9 cellular contexts compared by ENCODE assay signal in genomic region chr10:4656576-4657194, GRCh38.
A peak's percentile ranks its signal among the peaks of the same experiment; 100 is the strongest.
DNase-seq lines count a peak whose midpoint lies in the region; ATAC-seq and TF ChIP-seq lines count a peak whose summit lies in the region.
"Had no signal": no experiment of that assay in that cellular context is flagged by ENCODE, and none has a peak within 500 bp of the region (broad histone marks: within the 10 kb centered on the region; RNA-seq: fewer than 3 reads in every experiment).

No MANE protein-coding gene starts in this region.

- peaks cover 11% of the 10 kb centered on the region for H3K27me3 Mint-ChIP-seq in CD8-positive, alpha-beta T cell (ENCODE audit: low read depth)

- ATAC-seq in CD8-positive, alpha-beta T cell, result peak; percentile 49
- ATAC-seq in HCT116, result peak; percentile 80
- ATAC-seq in GM18907 (IDR thresholded peaks at IDR 0.05; ENCODE audit: unreplicated experiment), result no peak

- no peaks in the 10 kb centered on the region for H3K4me1 Mint-ChIP-seq in CD8-positive, alpha-beta T cell (ENCODE audit: low read depth)

- peak; percentile 95 for TF ChIP-seq RAD21 in HCT116 (IDR thresholded peaks at IDR 0.05; ENCODE audit: low read depth)

- H3K9me2 ChIP-seq in HCT116 (ENCODE audit: insufficient read depth), result no peaks in the 10 kb centered on the region

- H3K4me3 ChIP-seq in CD8-positive, alpha-beta T cell (ENCODE audit: low read depth, low read length), result no peak overlapping the region
- H3K4me3 ChIP-seq in HCT116 (replicated peaks in 1 of 2; ENCODE audit: low read depth in 1 of 2, low read length in 2 of 2), result no peak overlapping the region
- H3K4me3 ChIP-seq: skin epidermis had no signal

- H4K20me1 ChIP-seq in HCT116 (ENCODE audit: insufficient read depth), result no peaks in the 10 kb centered on the region

- intact Hi-C loops in CD8-positive, alpha-beta T cell (cut with DNase I, micrococcal nuclease), result loop anchor here (1.0 to 10.0 kb wide), 5 partner anchors 922 to 1464 kb away; no protein-coding TSS in a partner anchor
- intact Hi-C loops in HCT116 (cut with micrococcal nuclease) (loop anchor here (2.0 to 10.0 kb wide), 7 partner anchors 111 to 1462 kb away; no protein-coding TSS in a partner anchor), head of caudate nucleus (cut with DNase I) (loop anchor here (5.0 kb wide), 1 partner anchor 1419 kb away; no protein-coding TSS in a partner anchor)

- RAD21 ChIA-PET in HCT116 (lab: Charles Lee; ENCODE audit: low non-redundant PET in 1 of 2, low total read pairs in 2 of 2, uncharacterized antibody in 2 of 2, unreplicated experiment in 2 of 2), result interaction anchor here (0.5 to 0.8 kb wide), 2 partner anchors 48 to 482 kb away, joined by 3 read pairs; no protein-coding TSS in a partner anchor

- H3K9me3 ChIP-seq in CD8-positive, alpha-beta T cell (ENCODE audit: low read length), result no peaks in the 10 kb centered on the region
- H3K9me3 ChIP-seq in HCT116 (ENCODE audit: control insufficient read depth in 1 of 2, insufficient read depth in 1 of 2, low read depth in 1 of 2, low read length in 2 of 2), result no peaks in the 10 kb centered on the region

- no peak overlapping the region for H3K4me3 Mint-ChIP-seq in CD8-positive, alpha-beta T cell

- TF ChIP-seq CTCF in CD8-positive, alpha-beta T cell (IDR thresholded peaks at IDR 0.05), result peak; percentile 97
- peak; percentile 72 to 90 (median 80); a peak in 5 of 6 replicates for TF ChIP-seq CTCF in HCT116 (IDR thresholded peaks at IDR 0.05 in 2 of 3, conservative IDR thresholded peaks at IDR 0.05 in 1 of 3; ENCODE audit: borderline replicate concordance in 1 of 3, insufficient read depth in 1 of 3, low read depth in 2 of 3, low read length in 2 of 3)

- H3K9ac ChIP-seq in HCT116 (ENCODE audit: low read length), result no peak overlapping the region

- H3K27me3 ChIP-seq in CD8-positive, alpha-beta T cell (ENCODE audit: insufficient read depth, low read length), result no peaks in the 10 kb centered on the region
- H3K27me3 ChIP-seq in HCT116 (ENCODE audit: insufficient read depth, low read length), result no peaks in the 10 kb centered on the region

- H3K27ac ChIP-seq in CD8-positive, alpha-beta T cell (ENCODE audit: low read depth, low read length), result no peak overlapping the region
- no peak overlapping the region for H3K27ac ChIP-seq in HCT116 (ENCODE audit: low read depth, low read length)
- H3K27ac ChIP-seq: skin epidermis had no signal

- TF ChIP-seq POLR2A in HCT116 (IDR thresholded peaks at IDR 0.05; ENCODE audit: borderline replicate concordance, extremely low read depth, insufficient read depth, insufficient read length), result no peak

- H3K4me1 ChIP-seq in CD8-positive, alpha-beta T cell (ENCODE audit: insufficient read depth, low read length), result no peaks in the 10 kb centered on the region
- H3K4me1 ChIP-seq in HCT116 (ENCODE audit: control insufficient read depth in 1 of 2, insufficient read depth in 2 of 2, low read length in 2 of 2), result peaks cover 0 to 11% of the 10 kb centered on the region in 2 experiments; a peak in 2 of 4 replicates

- peak overlapping the region; percentile 30 for H3K4me2 ChIP-seq in HCT116 (ENCODE audit: low read length)

- CTCF ChIA-PET in CD8-positive, alpha-beta T cell (lab: Charles Lee), result interaction anchor here (0.6 to 4.4 kb wide), 15 partner anchors 9 to 1463 kb away, joined by 3 to 64 read pairs (median 4); no protein-coding TSS in a partner anchor
- CTCF ChIA-PET in HCT116 (lab: Charles Lee), result interaction anchor here (0.6 to 1.3 kb wide), 13 partner anchors 14 to 1464 kb away, joined by 3 to 6 read pairs (median 4); no protein-coding TSS in a partner anchor

- no peaks in the 10 kb centered on the region for H3K79me2 ChIP-seq in HCT116 (ENCODE audit: insufficient read depth, low read length)

- peak in 6 of 7 experiments; percentile 26 to 59 (median 40) for DNase-seq in CD8-positive, alpha-beta T cell
- DNase-seq in HCT116 (ENCODE audit: low read depth, low spot score) (peak; percentile 58), NOMO-1 (lab: John Stamatoyannopoulos, UW; ENCODE audit: unreplicated experiment in 2 of 2) (peak; percentile 24 to 32), head of caudate nucleus (peak; percentile 9 to 81 (median 50)), renal cortical epithelial cell (ENCODE audit: low read depth) (peak; percentile 52), epidermal melanocyte (ENCODE audit: insufficient read length, low spot score) (no peak)
- DNase-seq in activated gamma-delta T cell treated with anti-CD3 and anti-CD28 coated beads, Interleukin-2, amount 50 U/mL, for 16 hours (ENCODE audit: low read depth), result peak; percentile 17

- no peaks in the 10 kb centered on the region for H3K36me3 Mint-ChIP-seq in CD8-positive, alpha-beta T cell

- no peak overlapping the region for H3K27ac Mint-ChIP-seq in CD8-positive, alpha-beta T cell

- no TSS peak for BruUV-seq in HCT116 (replicated peaks; lab: Mats Ljungman, UMichigan)

- POLR2A ChIA-PET in CD8-positive, alpha-beta T cell (lab: Charles Lee), result interaction anchor here (0.6 kb wide), 1 partner anchor 247 kb away, joined by 3 read pairs; no protein-coding TSS in a partner anchor
- POLR2A ChIA-PET in HCT116 (lab: Charles Lee), result interaction anchor here (1.0 kb wide), 1 partner anchor 114 kb away, joined by 3 read pairs; no protein-coding TSS in a partner anchor

- peak overlapping the region; percentile 93 for H2AFZ ChIP-seq in HCT116 (ENCODE audit: low read depth, low read length, poor library complexity, severe bottlenecking)

- no peaks in the 10 kb centered on the region for H3K36me3 ChIP-seq in CD8-positive, alpha-beta T cell (ENCODE audit: insufficient read depth, low read length)
- no peaks in the 10 kb centered on the region for H3K36me3 ChIP-seq in HCT116 (ENCODE audit: control insufficient read depth in 1 of 2, insufficient read depth in 2 of 2, low read length in 2 of 2)

- no peaks in the 10 kb centered on the region for H3K9me3 Mint-ChIP-seq in CD8-positive, alpha-beta T cell

TF ChIP-seq in HCT116, 20 proteins besides CTCF, POLR2A, EP300 and RAD21:
- TF ChIP-seq CBX3 (IDR thresholded peaks at IDR 0.05; ENCODE audit: low read depth) (0 out of 2 replicates have a peak, but pooled peaks have one; percentile 33), EZH2 (IDR thresholded peaks at IDR 0.05) (no peak)
TF ChIP-seq in HCT116: peak in this region for 1.
